1 cellular context compared by ENCODE assay signal in genomic region chr15:67520976-67521769, GRCh38.
TF ChIP-seq lines count a peak whose summit lies in the region.

TSS of gene C15orf61 (plus strand) at chr15:67521131. CDS start at chr15:67521249, 118 bp downstream.

TF ChIP-seq in HepG2, 621 proteins besides CTCF, POLR2A, EP300 and RAD21 (continued from another document and continues in another):
- TF ChIP-seq CERS6 (CRISPR knock-in tag; IDR thresholded peaks at IDR 0.05) (peak; percentile 88), TOPORS (CRISPR knock-in tag; IDR thresholded peaks at IDR 0.05) (peak; percentile 89), RFX5 (IDR thresholded peaks at IDR 0.05; ENCODE audit: low read depth, low read length) (peak; percentile 88), YEATS2 (CRISPR knock-in tag; IDR thresholded peaks at IDR 0.05; ENCODE audit: borderline replicate concordance) (peak; percentile 63; the same call in 1 of the 2 replicates), TMF1 (CRISPR knock-in tag; IDR thresholded peaks at IDR 0.05; ENCODE audit: low read depth) (peak; percentile 28; the same call in 1 of the 2 replicates), RORA (CRISPR knock-in tag; IDR thresholded peaks at IDR 0.05) (no peak; the same call in 1 of the 2 replicates), TARDBP (CRISPR knock-in tag; IDR thresholded peaks at IDR 0.05) (0 out of 2 replicates have a peak, but pooled peaks have one; percentile 25), FOXO4 (CRISPR knock-in tag; conservative IDR thresholded peaks at IDR 0.05) (peak; percentile 91; the same call in 1 of the 2 replicates), ZNF713 (CRISPR knock-in tag; IDR thresholded peaks at IDR 0.05) (no peak), NCOA2 (CRISPR knock-in tag; IDR thresholded peaks at IDR 0.05) (peak; percentile 67), ZNF530 (CRISPR knock-in tag; IDR thresholded peaks at IDR 0.05; ENCODE audit: low read depth) (no peak), MNT (IDR thresholded peaks at IDR 0.05) (peak; percentile 32; the same call in 1 of the 2 replicates), BRD4 (CRISPR knock-in tag; IDR thresholded peaks at IDR 0.05) (peak; percentile 94), ARID5B (CRISPR knock-in tag; IDR thresholded peaks at IDR 0.05) (peak; percentile 60), NPAS2 (CRISPR knock-in tag; IDR thresholded peaks at IDR 0.05; ENCODE audit: borderline replicate concordance) (no peak), ZNF570 (CRISPR knock-in tag; IDR thresholded peaks at IDR 0.05; ENCODE audit: borderline replicate concordance) (no peak; the same call in 1 of the 2 replicates), ZFP90 (CRISPR knock-in tag; IDR thresholded peaks at IDR 0.05; ENCODE audit: borderline replicate concordance) (peak; percentile 68; the same call in 1 of the 2 replicates), TFDP1 (CRISPR knock-in tag; IDR thresholded peaks at IDR 0.05; ENCODE audit: borderline replicate concordance) (peak; percentile 82), ZNF598 (CRISPR knock-in tag; IDR thresholded peaks at IDR 0.05; ENCODE audit: borderline replicate concordance) (peak; percentile 89), ZKSCAN5 (CRISPR knock-in tag; IDR thresholded peaks at IDR 0.05) (0 out of 2 replicates have a peak, but pooled peaks have one; percentile 38), ZSCAN30 (CRISPR knock-in tag; IDR thresholded peaks at IDR 0.05) (peak; percentile 70; the same call in 1 of the 2 replicates), KDM6A (CRISPR knock-in tag; IDR thresholded peaks at IDR 0.05; ENCODE audit: low read depth) (no peak), SP4 (CRISPR knock-in tag; IDR thresholded peaks at IDR 0.05) (peak; percentile 79), ZNF879 (CRISPR knock-in tag; IDR thresholded peaks at IDR 0.05) (peak; percentile 96), GZF1 (CRISPR knock-in tag; IDR thresholded peaks at IDR 0.05) (no peak), MTF1 (CRISPR knock-in tag; IDR thresholded peaks at IDR 0.05) (no peak; the same call in 1 of the 2 replicates), ZNF639 (CRISPR knock-in tag; conservative IDR thresholded peaks at IDR 0.05) (peak; percentile 85), ZFP36L2 (CRISPR knock-in tag; IDR thresholded peaks at IDR 0.05) (peak; percentile 88; the same call in 1 of the 2 replicates), NONO (IDR thresholded peaks at IDR 0.05) (no peak), NONO (CRISPR knock-in tag; conservative IDR thresholded peaks at IDR 0.05) (peak; percentile 95), ZSCAN22 (CRISPR knock-in tag; IDR thresholded peaks at IDR 0.05) (0 out of 2 replicates have a peak, but pooled peaks have one; percentile 59), TOE1 (CRISPR knock-in tag; IDR thresholded peaks at IDR 0.05) (peak; percentile 38; the same call in 1 of the 2 replicates), ATF7 (IDR thresholded peaks at IDR 0.05) (no peak), ATF7 (CRISPR knock-in tag; IDR thresholded peaks at IDR 0.05) (peak; percentile 66; the same call in 1 of the 2 replicates), ATF2 (CRISPR knock-in tag; IDR thresholded peaks at IDR 0.05) (peak; percentile 72), ZNF343 (CRISPR knock-in tag; IDR thresholded peaks at IDR 0.05) (peak; percentile 99), KAT8 (CRISPR knock-in tag; IDR thresholded peaks at IDR 0.05) (peak; percentile 70), PLRG1 (conservative IDR thresholded peaks at IDR 0.05) (no peak), TAF15 (IDR thresholded peaks at IDR 0.05; ENCODE audit: low read depth, low read length, poor library complexity, severe bottlenecking) (no peak), PRMT3 (CRISPR knock-in tag; IDR thresholded peaks at IDR 0.05; ENCODE audit: borderline replicate concordance, low read depth) (0 out of 2 replicates have a peak, but pooled peaks have one; percentile 45), ZNF546 (CRISPR knock-in tag; conservative IDR thresholded peaks at IDR 0.05) (peak; percentile 97), PHF21A (CRISPR knock-in tag; IDR thresholded peaks at IDR 0.05) (peak; percentile 76), NAIF1 (CRISPR knock-in tag; IDR thresholded peaks at IDR 0.05; ENCODE audit: borderline replicate concordance) (peak; percentile 30; the same call in 1 of the 2 replicates), PHB2 (IDR thresholded peaks at IDR 0.05; ENCODE audit: partially characterized antibody) (no peak), ZNF3 (CRISPR knock-in tag; IDR thresholded peaks at IDR 0.05) (no peak), SMARCE1 (IDR thresholded peaks at IDR 0.05; ENCODE audit: borderline replicate concordance) (no peak), ZNF451 (CRISPR knock-in tag; IDR thresholded peaks at IDR 0.05) (peak; percentile 61), ARID3A (IDR thresholded peaks at IDR 0.05; ENCODE audit: low read depth, low read length) (no peak), BCL3 (CRISPR knock-in tag; IDR thresholded peaks at IDR 0.05) (peak; percentile 96), ZSCAN12 (CRISPR knock-in tag; IDR thresholded peaks at IDR 0.05) (peak; percentile 94; the same call in 1 of the 2 replicates), ZNF580 (CRISPR knock-in tag; IDR thresholded peaks at IDR 0.05; ENCODE audit: borderline replicate concordance, low read depth) (peak; percentile 71; the same call in 1 of the 2 replicates), BRF2 (CRISPR knock-in tag; IDR thresholded peaks at IDR 0.05) (peak; percentile 92; the same call in 1 of the 2 replicates), PCBP2 (optimal IDR thresholded peaks at IDR 0.05; ENCODE audit: low read depth, low read length, poor library complexity, severe bottlenecking) (no peak)
